In genomic region chr7:100681491-100682227, GRCh38 we compare ENCODE assay signal across 1 cellular context.
TF ChIP-seq lines count a peak whose summit lies in the region.

No MANE protein-coding gene starts in this region.

TF ChIP-seq in HepG2, 621 proteins besides CTCF, POLR2A, EP300 and RAD21:
- TF ChIP-seq RBFOX2 (IDR thresholded peaks at IDR 0.05; ENCODE audit: low read depth, low read length) (peak; percentile 49; the same call in 1 of the 2 replicates), DMAP1 (CRISPR knock-in tag; IDR thresholded peaks at IDR 0.05) (no peak), ZNF441 (CRISPR knock-in tag; IDR thresholded peaks at IDR 0.05; ENCODE audit: borderline replicate concordance) (no peak), ZNF670 (CRISPR knock-in tag; IDR thresholded peaks at IDR 0.05; ENCODE audit: borderline replicate concordance) (no peak), AGO1 (IDR thresholded peaks at IDR 0.05; ENCODE audit: low read depth, low read length, poor library complexity, severe bottlenecking) (peak; percentile 15)
